In genomic region chr2:71136174-71136573, GRCh38 we compare ENCODE assay signal across 1 cellular context.
TF ChIP-seq lines count a peak whose summit lies in the region.

No MANE protein-coding gene starts in this region.

TF ChIP-seq in HepG2, 621 proteins besides CTCF, POLR2A, EP300 and RAD21 (continued from another document):
- TF ChIP-seq TFE3 (CRISPR knock-in tag; IDR thresholded peaks at IDR 0.05) (no peak), HDAC1 (CRISPR knock-in tag; IDR thresholded peaks at IDR 0.05) (0 out of 2 replicates have a peak, but pooled peaks have one; percentile 40), UBTF (CRISPR knock-in tag; IDR thresholded peaks at IDR 0.05) (no peak), ZNF263 (CRISPR knock-in tag; IDR thresholded peaks at IDR 0.05) (0 out of 2 replicates have a peak, but pooled peaks have one; percentile 21), ZBTB38 (CRISPR knock-in tag; IDR thresholded peaks at IDR 0.05) (no peak), SMAD9 (CRISPR knock-in tag; IDR thresholded peaks at IDR 0.05) (no peak), RARA (CRISPR knock-in tag; IDR thresholded peaks at IDR 0.05) (0 out of 2 replicates have a peak, but pooled peaks have one; percentile 28), ERF (CRISPR knock-in tag; IDR thresholded peaks at IDR 0.05) (no peak), BRD4 (CRISPR knock-in tag; IDR thresholded peaks at IDR 0.05) (no peak), ZNF33A (CRISPR knock-in tag; IDR thresholded peaks at IDR 0.05; ENCODE audit: borderline replicate concordance) (no peak), ETV6 (CRISPR knock-in tag; conservative IDR thresholded peaks at IDR 0.05) (no peak), ZEB1 (IDR thresholded peaks at IDR 0.05; ENCODE audit: insufficient replicate concordance, low read depth) (no peak), RELA (CRISPR knock-in tag; IDR thresholded peaks at IDR 0.05) (no peak), ZNF20 (CRISPR knock-in tag; IDR thresholded peaks at IDR 0.05) (no peak), NR0B2 (CRISPR knock-in tag; IDR thresholded peaks at IDR 0.05) (no peak), TSC22D2 (CRISPR knock-in tag; IDR thresholded peaks at IDR 0.05; ENCODE audit: borderline replicate concordance) (no peak), NCOA2 (CRISPR knock-in tag; IDR thresholded peaks at IDR 0.05) (peak; percentile 45; the same call in 1 of the 2 replicates), ZNF691 (CRISPR knock-in tag; IDR thresholded peaks at IDR 0.05; ENCODE audit: borderline replicate concordance, low read depth) (no peak), PHF20 (CRISPR knock-in tag; IDR thresholded peaks at IDR 0.05) (no peak), ONECUT2 (CRISPR knock-in tag; IDR thresholded peaks at IDR 0.05) (no peak), PRMT3 (CRISPR knock-in tag; IDR thresholded peaks at IDR 0.05; ENCODE audit: borderline replicate concordance, low read depth) (no peak), ZNF547 (CRISPR knock-in tag; IDR thresholded peaks at IDR 0.05) (no peak), NFE2L1 (CRISPR knock-in tag; IDR thresholded peaks at IDR 0.05; ENCODE audit: borderline replicate concordance) (no peak), KIAA2018 (CRISPR knock-in tag; IDR thresholded peaks at IDR 0.05; ENCODE audit: borderline replicate concordance) (no peak), ZZZ3 (CRISPR knock-in tag; IDR thresholded peaks at IDR 0.05; ENCODE audit: borderline replicate concordance) (no peak), GATAD1 (CRISPR knock-in tag; IDR thresholded peaks at IDR 0.05) (no peak), ASH2L (IDR thresholded peaks at IDR 0.05; ENCODE audit: insufficient read length, low read depth, low read length) (peak; percentile 42), EZH2 (conservative IDR thresholded peaks at IDR 0.05; ENCODE audit: low read depth, low read length) (no peak), HNRNPH1 (optimal IDR thresholded peaks at IDR 0.05; ENCODE audit: low read depth, low read length) (no peak), REPIN1 (CRISPR knock-in tag; IDR thresholded peaks at IDR 0.05; ENCODE audit: borderline replicate concordance, low read depth) (no peak), NFIC (IDR thresholded peaks at IDR 0.05; ENCODE audit: low read length) (no peak), TCF12 (IDR thresholded peaks at IDR 0.05) (no peak), TCF12 (CRISPR knock-in tag; IDR thresholded peaks at IDR 0.05) (no peak), ETV5 (CRISPR knock-in tag; IDR thresholded peaks at IDR 0.05; ENCODE audit: borderline replicate concordance) (no peak; the same call in 1 of the 2 replicates), HCFC1 (IDR thresholded peaks at IDR 0.05; ENCODE audit: low read depth, low read length) (no peak), PHF8 (CRISPR knock-in tag; IDR thresholded peaks at IDR 0.05) (no peak), ARNT (IDR thresholded peaks at IDR 0.05) (no peak), KDM1A (CRISPR knock-in tag; IDR thresholded peaks at IDR 0.05) (peak; percentile 41; the same call in 1 of the 2 replicates), ZNF780A (CRISPR knock-in tag; IDR thresholded peaks at IDR 0.05) (no peak)
